11 cellular contexts compared by ENCODE assay signal in genomic region chr5:86118542-86118941, GRCh38.
A peak's percentile ranks its signal among the peaks of the same experiment; 100 is the strongest.
DNase-seq lines count a peak whose midpoint lies in the region; ATAC-seq, FAIRE-seq and TF ChIP-seq lines count a peak whose summit lies in the region.
"Had no signal": no experiment of that assay in that cellular context is flagged by ENCODE, and none has a peak within 500 bp of the region (broad histone marks: within the 10 kb centered on the region; RNA-seq: fewer than 3 reads in every experiment).

No MANE protein-coding gene starts in this region.

- no peak overlapping the region for H3K4me3 ChIP-seq in GM12875 (ENCODE audit: low read depth, low read length)
- H3K4me3 ChIP-seq in KMS-11 (IDR thresholded peaks at IDR 0.05; ENCODE audit: insufficient read depth, low read depth, low read length) = no peak overlapping the region
- no peak overlapping the region for H3K4me3 ChIP-seq in bronchial epithelial cell (ENCODE audit: low read depth, low read length)

- H3K4me2 ChIP-seq in KMS-11 = no peak overlapping the region

- DNase-seq in bronchial epithelial cell (ENCODE audit: low read depth) (peak; percentile 3), cardiac septum (ENCODE audit: low spot score) (no peak), HuH-7 (ENCODE audit: low spot score) (no peak)
- DNase-seq: effector memory CD4-positive, alpha-beta T cell; hypothalamus; NCI-H510A had no signal

- H4K20me1 ChIP-seq in KMS-11 (ENCODE audit: insufficient read depth) = no peaks in the 10 kb centered on the region

- TF ChIP-seq CTCF in GM12875 (IDR thresholded peaks at IDR 0.05; ENCODE audit: borderline replicate concordance, insufficient read depth, low read depth, low read length) (0 out of 2 replicates have a peak, but pooled peaks have one; percentile 15), KMS-11 (conservative IDR thresholded peaks at IDR 0.05; ENCODE audit: low read depth, low read length) (peak; percentile 52), bronchial epithelial cell (IDR thresholded peaks at IDR 0.05; ENCODE audit: insufficient read depth, low read length, severe bottlenecking) (no peak)

- H3K36me3 ChIP-seq in KMS-11 (ENCODE audit: insufficient read depth) (no peaks in the 10 kb centered on the region), bronchial epithelial cell (ENCODE audit: control insufficient read depth, insufficient read depth, low read length) (no peaks in the 10 kb centered on the region)

- ATAC-seq in GM21786 (IDR thresholded peaks at IDR 0.05; ENCODE audit: unreplicated experiment) = peak; percentile 71
- ATAC-seq in GM18907 (IDR thresholded peaks at IDR 0.05; ENCODE audit: unreplicated experiment) = no peak
- no peak for ATAC-seq in esophagus mucosa

- no peak for FAIRE-seq in bronchial epithelial cell (lab: Jason Lieb, UNC)

- peaks cover 8% of the 10 kb centered on the region for H3K4me1 ChIP-seq in KMS-11 (ENCODE audit: low read depth, poor library complexity, severe bottlenecking)

- H3K27me3 ChIP-seq in KMS-11 (ENCODE audit: insufficient read depth, low read depth) (no peaks in the 10 kb centered on the region), bronchial epithelial cell (ENCODE audit: control insufficient read depth, insufficient read depth, low read length) (no peaks in the 10 kb centered on the region)

- intact Hi-C loops in cardiac septum (cut with DNase I) = no loop called here

- no peak overlapping the region for H3K27ac ChIP-seq in KMS-11

- no peak overlapping the region for H2AFZ ChIP-seq in KMS-11 (ENCODE audit: low read depth)

- no peaks in the 10 kb centered on the region for H3K79me2 ChIP-seq in KMS-11 (ENCODE audit: insufficient read depth, low read depth)

- no peak overlapping the region for H3K9ac ChIP-seq in KMS-11
